Comparison of ENCODE assay signal across 13 cellular contexts in genomic region chr6:127365874-127366273, GRCh38. TPM values are rescaled to one million over a fixed set of nuclear protein-coding genes. Genes with fewer than 3 reads are reported as not detected.
DNase-seq lines count a peak whose midpoint lies in the region; ATAC-seq, FAIRE-seq and TF ChIP-seq lines count a peak whose summit lies in the region.
"Had no signal": no experiment of that assay in that cellular context is flagged by ENCODE, and none has a peak within 500 bp of the region (broad histone marks: within the 10 kb centered on the region; RNA-seq: fewer than 3 reads in every experiment).

No MANE protein-coding gene starts in this region.

- TF ChIP-seq POLR2A in H54 (IDR thresholded peaks at IDR 0.05; ENCODE audit: low read depth, low read length) = no peak

- H3K4me1 ChIP-seq in RWPE2 (ENCODE audit: insufficient read depth, poor library complexity, severe bottlenecking) (peaks cover 20% of the 10 kb centered on the region), foreskin keratinocyte (peaks cover 13% of the 10 kb centered on the region), subcutaneous abdominal adipose tissue (ENCODE audit: control insufficient read depth in 5 of 5, insufficient read depth in 5 of 5, low read length in 5 of 5) (peaks cover 0 to 12% (median 6%) of the 10 kb centered on the region in 5 donors)
- H3K4me1 ChIP-seq: BLaER1 had no signal

- H3K4me3 ChIP-seq in RWPE2 (ENCODE audit: severe bottlenecking) (no peak overlapping the region), subcutaneous abdominal adipose tissue (ENCODE audit: low read depth in 1 of 5, low read length in 5 of 5) (peak overlapping the region in 3 of 5 donors; percentile 6 to 48 (median 33))
- H3K4me3 ChIP-seq: BLaER1 had no signal

- H3K36me3 ChIP-seq in RWPE2 (ENCODE audit: low read depth) = peaks cover 4% of the 10 kb centered on the region; the same call in 1 of the 2 replicates
- H3K36me3 ChIP-seq in subcutaneous abdominal adipose tissue (ENCODE audit: control insufficient read depth in 5 of 5, insufficient read depth in 5 of 5, low read length in 5 of 5) = peaks cover 0 to 2% (median 0%) of the 10 kb centered on the region in 5 donors

- H3K27ac ChIP-seq in RWPE2 (ENCODE audit: poor library complexity, severe bottlenecking) (peak overlapping the region; percentile 77), foreskin keratinocyte (peak overlapping the region; percentile 68), subcutaneous abdominal adipose tissue (ENCODE audit: low read depth, low read length) (no peak overlapping the region)
- H3K27ac ChIP-seq: BLaER1 had no signal

- no peaks in the 10 kb centered on the region for H3K9me3 ChIP-seq in RWPE2 (ENCODE audit: severe bottlenecking)
- peaks cover 0 to 4% (median 3%) of the 10 kb centered on the region in 5 donors for H3K9me3 ChIP-seq in subcutaneous abdominal adipose tissue (ENCODE audit: control insufficient read depth in 5 of 5, low read length in 5 of 5)

- no peak overlapping the region for H3K9ac ChIP-seq in subcutaneous abdominal adipose tissue (ENCODE audit: low read length in 5 of 5)
- H3K9ac ChIP-seq: BLaER1 had no signal

- H3K27me3 ChIP-seq in RWPE2 (ENCODE audit: insufficient read depth, poor library complexity, severe bottlenecking) (no peaks in the 10 kb centered on the region), foreskin keratinocyte (no peaks in the 10 kb centered on the region), subcutaneous abdominal adipose tissue (ENCODE audit: control insufficient read depth in 5 of 5, insufficient read depth in 4 of 5, low read length in 5 of 5) (no peaks in the 10 kb centered on the region)
- H3K27me3 ChIP-seq: BLaER1 had no signal

- ATAC-seq in RWPE2 (ENCODE audit: low read depth) = no peak
- no peak for ATAC-seq in foreskin keratinocyte
- ATAC-seq: activated T-cell treated with anti-CD3 and anti-CD28 coated beads, Interleukin-2, amount 50 U/mL, for 4 hours had no signal

- no peak for DNase-seq in H54 (ENCODE audit: insufficient read length, low spot score)
- no peak for DNase-seq in RWPE2 (ENCODE audit: low spot score)
- DNase-seq in foreskin keratinocyte = no peak
- DNase-seq in cerebellum (ENCODE audit: low spot score) = no peak
- no peak for DNase-seq in amniotic stem cell (lab: John Stamatoyannopoulos, UW)
- DNase-seq in NCI-H1092 (lab: John Stamatoyannopoulos, UW) = no peak
- DNase-seq: activated CD4-positive, alpha-beta T cell treated with anti-CD3 and anti-CD28 coated beads, Interleukin-2, amount 50 U/mL, for 48 hours; activated T-cell treated with anti-CD3 and anti-CD28 coated beads, Interleukin-2, amount 50 U/mL, for 4 hours; effector memory CD4-positive, alpha-beta T cell; naive thymus-derived CD4-positive, alpha-beta T cell; NCI-H1694 had no signal

- TF ChIP-seq CTCF in RWPE2 (IDR thresholded peaks at IDR 0.05; ENCODE audit: poor library complexity, severe bottlenecking) (no peak), foreskin keratinocyte (conservative IDR thresholded peaks at IDR 0.05) (no peak)

- peak; percentile 43 for FAIRE-seq in H54 (lab: Jason Lieb, UNC)

RNA-seq across cellular contexts. Expression of gene ECHDC1, which starts 22.5 kb away (rescaled TPM):
- 47.0 and 48.6 TPM in 2 replicates for total RNA-seq in foreskin keratinocyte
- 39.5 and 44.9 TPM in 2 replicates for polyA plus RNA-seq in foreskin keratinocyte
- total RNA-seq in cerebellum = 58.5 TPM
